ENCODE assay signal across 9 cellular contexts in the genomic region with DNA sequence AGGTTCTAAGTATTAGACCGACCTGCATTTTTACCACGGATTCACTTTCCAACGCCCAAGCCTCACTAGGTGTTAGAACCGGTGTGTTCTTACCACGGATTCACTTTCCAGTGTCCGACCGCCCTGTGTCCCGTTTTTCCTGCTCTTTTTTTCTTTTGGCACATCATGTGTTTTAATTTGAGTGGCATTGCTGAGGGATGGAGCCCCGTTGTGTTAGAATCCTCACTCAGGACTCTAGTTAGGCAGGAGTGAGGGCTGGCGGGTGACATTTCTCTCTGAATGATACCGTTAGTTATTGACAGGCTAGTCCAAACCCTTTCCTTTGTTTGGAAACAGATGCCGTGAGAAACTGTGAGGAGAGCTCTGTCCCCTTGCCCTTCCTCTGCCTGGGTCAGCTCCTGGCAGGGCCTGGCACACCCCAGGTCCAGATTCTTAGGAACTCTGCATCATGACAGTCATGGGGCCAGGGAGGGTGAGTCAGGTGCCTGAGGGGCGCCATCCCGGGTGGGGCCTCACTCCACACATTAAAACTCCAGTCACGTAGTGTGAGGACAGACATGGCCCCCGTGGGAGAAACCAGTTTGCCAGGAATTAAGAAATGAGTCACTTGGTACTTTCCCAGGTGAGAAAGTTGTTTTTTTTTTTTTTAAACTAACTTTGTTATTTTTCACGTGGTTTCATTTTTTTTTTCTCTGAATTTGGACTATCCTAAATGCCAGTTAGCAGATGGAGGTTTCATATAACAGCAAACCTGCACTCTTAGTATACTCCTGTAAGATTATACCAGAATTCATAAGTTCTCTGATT. TPM values are rescaled to one million over a fixed set of nuclear protein-coding genes. Genes with fewer than 3 reads are reported as not detected.
DNase-seq lines count a peak whose midpoint lies in the region; ATAC-seq and TF ChIP-seq lines count a peak whose summit lies in the region.
"Had no signal": no experiment of that assay in that cellular context is flagged by ENCODE, and none has a peak within 500 bp of the region (broad histone marks: within the 10 kb centered on the region; RNA-seq: fewer than 3 reads in every experiment).

No MANE protein-coding gene starts in this region.

- intact Hi-C loops in psoas muscle (cut with DNase I): no loop called here

- DNase-seq in LoVo (ENCODE audit: low spot score) (peak; percentile 27), astrocyte of the hippocampus (ENCODE audit: low read depth, low spot score) (peak; percentile 86), psoas muscle (peak in 1 of 2 donors; percentile 52), NCI-H146 treated with DMSO at 0.1 percent for 48 hours (lab: John Stamatoyannopoulos, UW; ENCODE audit: unreplicated experiment) (no peak), SJCRH30 (no peak), middle frontal gyrus (ENCODE audit: extremely low spot score, low spot score) (no peak)

- H3K9me3 ChIP-seq in psoas muscle (no peaks in the 10 kb centered on the region), SJCRH30 (replicated peaks) (no peaks in the 10 kb centered on the region)

- no peaks in the 10 kb centered on the region for H3K27me3 ChIP-seq in psoas muscle (ENCODE audit: insufficient read depth in 3 of 3, low read length in 2 of 3)
- no peaks in the 10 kb centered on the region for H3K27me3 ChIP-seq in SJCRH30
- H3K27me3 ChIP-seq: dorsolateral prefrontal cortex had no signal

- TF ChIP-seq CTCF in psoas muscle (IDR thresholded peaks at IDR 0.05): no peak

- peaks cover 8 to 94% of the 10 kb centered on the region in 2 donors for H3K36me3 ChIP-seq in psoas muscle (ENCODE audit: insufficient read depth in 1 of 2, low read depth in 1 of 2)
- H3K36me3 ChIP-seq in SJCRH30: no peaks in the 10 kb centered on the region; the same call in 1 of the 2 replicates

- H3K4me3 ChIP-seq in psoas muscle (no peak overlapping the region), SJCRH30 (no peak overlapping the region)
- H3K4me3 ChIP-seq: dorsolateral prefrontal cortex had no signal

- 79 to 84% (median 80%) methylated on average over 17 of the region's 17 CpGs for WGBS in psoas muscle, 3 donors

- H3K27ac ChIP-seq in psoas muscle (no peak overlapping the region), SJCRH30 (no peak overlapping the region)
- H3K27ac ChIP-seq: dorsolateral prefrontal cortex had no signal

- peak; percentile 66 for ATAC-seq in GM18870 (IDR thresholded peaks at IDR 0.05; ENCODE audit: unreplicated experiment)
- ATAC-seq in psoas muscle: peak in 3 of 4 donors; percentile 37 to 53 (median 46)
- no peak for ATAC-seq in GM18519 (IDR thresholded peaks at IDR 0.05; ENCODE audit: low FRiP score, unreplicated experiment)

- H3K4me1 ChIP-seq in psoas muscle (no peaks in the 10 kb centered on the region), SJCRH30 (no peaks in the 10 kb centered on the region)

RNA-seq across cellular contexts. Expression of a gene that starts 15.8 kb away (rescaled TPM):
- 10 to 100 TPM; 55.8 to 62.7 (median 59.1) TPM for total RNA-seq in psoas muscle
- 10 to 100 TPM; 38.2 to 63.4 (median 49.4) TPM for polyA plus RNA-seq in psoas muscle
- total RNA-seq in SJCRH30 (2014; rRNA removed; shearing (Covaris generic)): 10.2 and 10.4 TPM in 2 replicates

Comparison
In these comparisons a context has a peak if more than half of its experiments do, and no peak if none do; other contexts are left out.
1. DNase-seq: peak in LoVo (single experiment) and astrocyte of the hippocampus (single experiment); none in NCI-H146 treated with DMSO at 0.1 percent for 48 hours (single experiment), SJCRH30 (0 of 2) and middle frontal gyrus (single experiment).